31 cellular contexts compared by ENCODE assay signal in genomic region chr1:9553736-9554144, GRCh38.
"Had no signal": no experiment of that assay in that cellular context is flagged by ENCODE, and none has a peak within 500 bp of the region (broad histone marks: within the 10 kb centered on the region; RNA-seq: fewer than 3 reads in every experiment).

No MANE protein-coding gene starts in this region.

- H3K27me3 ChIP-seq: adrenal gland, ascending aorta, brain microvascular endothelial cell, dorsolateral prefrontal cortex, gastroesophageal sphincter, neural progenitor cell, right atrium auricular region, testis, transverse colon had no signal

- DNase-seq: activated CD4-positive, alpha-beta T cell treated with anti-CD3 and anti-CD28 coated beads, Interleukin-2, amount 50 U/mL, for 1 hour; activated CD8-positive, alpha-beta T cell treated with anti-CD3 and anti-CD28 coated beads for 36 hours; activated naive CD4-positive, alpha-beta T cell treated with anti-CD3 and anti-CD28 coated beads for 36 hours; activated naive CD8-positive, alpha-beta T cell treated with anti-CD3 and anti-CD28 coated beads for 36 hours; activated T-cell treated with anti-CD3 and anti-CD28 coated beads for 4 hours; activated T-cell treated with anti-CD3 and anti-CD28 coated beads, Interleukin-2, amount 50 U/mL, for 72 hours; adrenal gland; brain microvascular endothelial cell; effector memory CD4-positive, alpha-beta T cell; hippocampal formation; kidney; left colon; lower lobe of right lung; mesenchymal stem cell; naive thymus-derived CD8-positive, alpha-beta T cell; occipital lobe; stimulated activated CD4-positive, alpha-beta T cell treated with anti-CD3 and anti-CD28 coated beads, Interleukin-2, amount 100 ng/mL, for 48 hours; stimulated activated naive CD8-positive, alpha-beta T cell treated with anti-CD3 and anti-CD28 coated beads, Interleukin-15, Interleukin-2, amounts not matched to agents 100 U/mL and 50 U/mL, for 24 hours; T-helper 9 cell; testis; transverse colon; WERI-Rb-1 had no signal

- H3K4me1 ChIP-seq: neural progenitor cell, testis had no signal

- FAIRE-seq: kidney, TTC549 had no signal

- H3K36me3 ChIP-seq: ascending aorta, right atrium auricular region, transverse colon had no signal

- H3K27ac ChIP-seq: adrenal gland, ascending aorta, brain microvascular endothelial cell, coronary artery, dorsolateral prefrontal cortex, gastroesophageal sphincter, lower lobe of right lung, neural progenitor cell, parathyroid adenoma, testis, transverse colon, WERI-Rb-1 had no signal

- H3K4me3 ChIP-seq: adrenal gland, ascending aorta, coronary artery, dorsolateral prefrontal cortex, gastroesophageal sphincter, lower lobe of right lung, neural progenitor cell, right atrium auricular region, testis, transverse colon had no signal

- H3K4me2 ChIP-seq: neural progenitor cell had no signal

- H3K9ac ChIP-seq: neural progenitor cell, parathyroid adenoma had no signal

- H3K4me3 Mint-ChIP-seq: activated CD8-positive, alpha-beta T cell treated with anti-CD3 and anti-CD28 coated beads for 36 hours; activated naive CD4-positive, alpha-beta T cell treated with anti-CD3 and anti-CD28 coated beads for 36 hours; activated naive CD8-positive, alpha-beta T cell treated with anti-CD3 and anti-CD28 coated beads for 36 hours; activated T-cell treated with anti-CD3 and anti-CD28 coated beads, Interleukin-2, amount 50 U/mL, for 72 hours; naive thymus-derived CD8-positive, alpha-beta T cell; neural progenitor cell; T-helper 1 cell treated with Interleukin-12 subunit alpha and Interleukin-12 subunit beta and Interleukin-4 antibody, amounts not matched to agents 30 μg/mL and 1 μg/mL, for 36 hours had no signal

- H3K27me3 Mint-ChIP-seq: activated CD8-positive, alpha-beta T cell treated with anti-CD3 and anti-CD28 coated beads for 36 hours; activated naive CD8-positive, alpha-beta T cell treated with anti-CD3 and anti-CD28 coated beads for 36 hours; naive thymus-derived CD8-positive, alpha-beta T cell had no signal

- H2AFZ ChIP-seq: neural progenitor cell, parathyroid adenoma had no signal

- H3K9me3 ChIP-seq: adrenal gland, ascending aorta, gastroesophageal sphincter, lower lobe of right lung, right atrium auricular region, testis, transverse colon had no signal

- ATAC-seq: activated CD8-positive, alpha-beta T cell treated with anti-CD3 and anti-CD28 coated beads for 36 hours; activated T-cell treated with anti-CD3 and anti-CD28 coated beads, Interleukin-2, amount 50 U/mL, for 72 hours; gastroesophageal sphincter; left colon; lower lobe of right lung; naive thymus-derived CD8-positive, alpha-beta T cell; stimulated activated naive CD8-positive, alpha-beta T cell treated with anti-CD3 and anti-CD28 coated beads, Interleukin-15, Interleukin-2, amounts not matched to agents 100 U/mL and 50 U/mL, for 24 hours had no signal

- H3K27ac Mint-ChIP-seq: activated CD8-positive, alpha-beta T cell treated with anti-CD3 and anti-CD28 coated beads for 36 hours; activated naive CD4-positive, alpha-beta T cell treated with anti-CD3 and anti-CD28 coated beads for 36 hours; activated naive CD8-positive, alpha-beta T cell treated with anti-CD3 and anti-CD28 coated beads for 36 hours; activated T-cell treated with anti-CD3 and anti-CD28 coated beads, Interleukin-2, amount 50 U/mL, for 72 hours; neural progenitor cell; T-helper 1 cell treated with Interleukin-12 subunit alpha and Interleukin-12 subunit beta and Interleukin-4 antibody, amounts not matched to agents 30 μg/mL and 1 μg/mL, for 36 hours had no signal

- H3K9me3 Mint-ChIP-seq: activated CD8-positive, alpha-beta T cell treated with anti-CD3 and anti-CD28 coated beads for 36 hours; activated naive CD4-positive, alpha-beta T cell treated with anti-CD3 and anti-CD28 coated beads for 36 hours; activated naive CD8-positive, alpha-beta T cell treated with anti-CD3 and anti-CD28 coated beads for 36 hours; activated T-cell treated with anti-CD3 and anti-CD28 coated beads, Interleukin-2, amount 50 U/mL, for 72 hours; naive thymus-derived CD8-positive, alpha-beta T cell; neural progenitor cell; T-helper 1 cell treated with Interleukin-12 subunit alpha and Interleukin-12 subunit beta and Interleukin-4 antibody, amounts not matched to agents 30 μg/mL and 1 μg/mL, for 36 hours had no signal
